26 cellular contexts compared by ENCODE assay signal in the genomic region with DNA sequence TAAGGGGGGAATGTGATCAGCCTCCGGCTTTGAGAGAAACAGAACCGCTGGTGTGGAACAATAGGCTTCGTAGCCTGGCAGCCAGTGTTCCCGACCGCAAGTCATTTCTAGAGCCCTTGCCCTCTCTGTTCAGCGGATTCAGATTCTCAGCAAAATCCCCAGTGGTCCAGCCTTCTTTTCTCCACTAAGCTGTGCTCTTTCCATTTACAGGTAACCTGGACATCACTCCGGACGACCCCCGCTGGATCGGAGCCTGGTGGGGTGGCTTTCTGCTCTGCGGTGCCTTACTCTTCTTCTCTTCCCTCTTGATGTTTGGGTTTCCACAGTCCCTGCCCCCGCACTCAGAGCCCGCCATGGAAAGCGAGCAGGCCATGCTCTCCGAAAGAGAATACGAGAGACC.
"Had no signal": no experiment of that assay in that cellular context is flagged by ENCODE, and none has a peak within 500 bp of the region (broad histone marks: within the 10 kb centered on the region; RNA-seq: fewer than 3 reads in every experiment).

No MANE protein-coding gene starts in this region.

- H3K36me3 ChIP-seq: adrenal gland, cardiac muscle cell, colonic mucosa had no signal

- H3K4me1 ChIP-seq: adrenal gland, colonic mucosa, upper lobe of left lung, vagina had no signal

- H3K9me3 ChIP-seq: adrenal gland, colonic mucosa, upper lobe of left lung, vagina had no signal

- H3K27ac Mint-ChIP-seq: activated naive CD4-positive, alpha-beta T cell treated with anti-CD3 and anti-CD28 coated beads for 36 hours; activated naive CD8-positive, alpha-beta T cell treated with anti-CD3 and anti-CD28 coated beads for 36 hours; mesothelial cell of epicardium; naive B cell; stimulated activated naive CD8-positive, alpha-beta T cell treated with anti-CD3 and anti-CD28 coated beads, Interleukin-15, Interleukin-2, amounts not matched to agents 100 ng/mL and 50 ng/mL, for 24 hours had no signal

- DNase-seq: activated CD4-positive, alpha-beta T cell treated with anti-CD3 and anti-CD28 coated beads for 4 hours; activated CD4-positive, alpha-beta T cell treated with anti-CD3 and anti-CD28 coated beads, Interleukin-2, amount 50 U/mL, for 4 hours; activated effector memory CD4-positive, alpha-beta T cell treated with anti-CD3 and anti-CD28 coated beads, Interleukin-2, amount 50 U/mL, for 16 hours; activated naive CD4-positive, alpha-beta T cell treated with anti-CD3 and anti-CD28 coated beads for 36 hours; activated naive CD8-positive, alpha-beta T cell treated with anti-CD3 and anti-CD28 coated beads for 36 hours; activated T-cell treated with anti-CD3 and anti-CD28 coated beads for 4 hours; adrenal gland; aorta; cerebellar nuclear complex; colonic mucosa; effector CD8-positive, alpha-beta T cell; mammary epithelial cell; naive B cell; posterior cingulate gyrus; stimulated activated CD4-positive, alpha-beta T cell treated with anti-CD3 and anti-CD28 coated beads, Interleukin-12 subunit alpha, Interleukin-12 subunit beta, amount 100 ng/mL, for 4 hours; stimulated activated CD4-positive, alpha-beta T cell treated with anti-CD3 and anti-CD28 coated beads, Interleukin-4, amount 100 ng/mL, for 1 hour; substantia nigra; upper lobe of left lung had no signal

- H3K4me3 Mint-ChIP-seq: activated naive CD4-positive, alpha-beta T cell treated with anti-CD3 and anti-CD28 coated beads for 36 hours; activated naive CD8-positive, alpha-beta T cell treated with anti-CD3 and anti-CD28 coated beads for 36 hours; brain; mesothelial cell of epicardium; neural crest cell; stimulated activated naive CD8-positive, alpha-beta T cell treated with anti-CD3 and anti-CD28 coated beads, Interleukin-15, Interleukin-2, amounts not matched to agents 100 ng/mL and 50 ng/mL, for 24 hours had no signal

- H3K9me3 Mint-ChIP-seq: activated naive CD4-positive, alpha-beta T cell treated with anti-CD3 and anti-CD28 coated beads for 36 hours; activated naive CD8-positive, alpha-beta T cell treated with anti-CD3 and anti-CD28 coated beads for 36 hours; brain; mesothelial cell of epicardium; neural crest cell; stimulated activated naive CD8-positive, alpha-beta T cell treated with anti-CD3 and anti-CD28 coated beads, Interleukin-15, Interleukin-2, amounts not matched to agents 100 ng/mL and 50 ng/mL, for 24 hours had no signal

- H3K27me3 ChIP-seq: adrenal gland, cardiac muscle cell, colonic mucosa, upper lobe of left lung, vagina had no signal

- ATAC-seq: sciatic nerve had no signal

- H3K36me3 Mint-ChIP-seq: activated naive CD8-positive, alpha-beta T cell treated with anti-CD3 and anti-CD28 coated beads for 36 hours; brain; mesothelial cell of epicardium; naive B cell had no signal

- H3K27ac ChIP-seq: adrenal gland, cardiac muscle cell, colonic mucosa, skin epidermis, upper lobe of left lung, vagina had no signal

- H3K27me3 Mint-ChIP-seq: activated naive CD8-positive, alpha-beta T cell treated with anti-CD3 and anti-CD28 coated beads for 36 hours; stimulated activated naive CD8-positive, alpha-beta T cell treated with anti-CD3 and anti-CD28 coated beads, Interleukin-15, Interleukin-2, amounts not matched to agents 100 ng/mL and 50 ng/mL, for 24 hours had no signal

- H3K4me3 ChIP-seq: adrenal gland, cardiac muscle cell, colonic mucosa, skin epidermis, upper lobe of left lung, vagina had no signal
